ENCODE assay signal across 16 cellular contexts in genomic region chr18:57627488-57627887, GRCh38. TPM values are rescaled to one million over a fixed set of nuclear protein-coding genes. Genes with fewer than 3 reads are reported as not detected.
DNase-seq lines count a peak whose midpoint lies in the region; FAIRE-seq and TF ChIP-seq lines count a peak whose summit lies in the region.
"Had no signal": no experiment of that assay in that cellular context is flagged by ENCODE, and none has a peak within 500 bp of the region (broad histone marks: within the 10 kb centered on the region; RNA-seq: fewer than 3 reads in every experiment).

No MANE protein-coding gene starts in this region.

- no peaks in the 10 kb centered on the region for H3K9me1 ChIP-seq in endothelial cell of umbilical vein (replicated peaks; ENCODE audit: control insufficient read depth, extremely low read depth, insufficient read depth, low read length)

- H4K20me1 ChIP-seq in endothelial cell of umbilical vein (replicated peaks; ENCODE audit: control insufficient read depth, extremely low read depth, insufficient read depth, low read length) = no peaks in the 10 kb centered on the region

- FAIRE-seq in endothelial cell of umbilical vein (lab: Jason Lieb, UNC) = no peak
- FAIRE-seq: GM12878 had no signal

- H3K27me3 Mint-ChIP-seq in CD8-positive, alpha-beta memory T cell = peaks cover 0 to 1% of the 10 kb centered on the region in 2 donors
- no peaks in the 10 kb centered on the region for H3K27me3 Mint-ChIP-seq in activated CD4-positive, alpha-beta memory T cell treated with anti-CD3 and anti-CD28 coated beads for 36 hours

- dilution Hi-C loops in endothelial cell of umbilical vein (cut with MboI; ENCODE audit: extremely low pct_ligation_motif_present, low sequenced_read_pairs) = no loop called here

- H2BK15ac ChIP-seq in neuronal stem cell (ENCODE audit: low read length) = no peak overlapping the region

- H3K79me1 ChIP-seq in neuronal stem cell (ENCODE audit: low read depth, low read length) = no peaks in the 10 kb centered on the region

- H2AFZ ChIP-seq in endothelial cell of umbilical vein (ENCODE audit: low read depth, low read length) (peak overlapping the region; percentile 81), neuronal stem cell (ENCODE audit: low read length) (peak overlapping the region; percentile 54)

- H3K9me3 ChIP-seq in endothelial cell of umbilical vein (replicated peaks; ENCODE audit: control insufficient read depth, insufficient read depth, low read length) = no peaks in the 10 kb centered on the region
- peaks cover 2 to 3% of the 10 kb centered on the region in 2 donors for H3K9me3 ChIP-seq in neuronal stem cell (replicated peaks in 1 of 2; ENCODE audit: control insufficient read depth in 2 of 2, insufficient read depth in 1 of 2, low read depth in 1 of 2, low read length in 2 of 2)
- no peaks in the 10 kb centered on the region for H3K9me3 ChIP-seq in CD8-positive, alpha-beta memory T cell (ENCODE audit: low read length)
- H3K9me3 ChIP-seq: prostate gland had no signal

- peak overlapping the region in 1 of 8 donors; percentile 75 for H3K27ac Mint-ChIP-seq in CD8-positive, alpha-beta memory T cell
- H3K27ac Mint-ChIP-seq in activated CD4-positive, alpha-beta memory T cell treated with anti-CD3 and anti-CD28 coated beads for 36 hours = no peak overlapping the region

- H3K23ac ChIP-seq in neuronal stem cell (ENCODE audit: low read depth, low read length, poor library complexity) = no peak overlapping the region

- no peak overlapping the region for H4K91ac ChIP-seq in neuronal stem cell (ENCODE audit: low read depth, low read length, poor library complexity)

- H3K18ac ChIP-seq in neuronal stem cell (ENCODE audit: low read length) = no peak overlapping the region

- POLR2A ChIA-PET in endothelial cell of umbilical vein (lab: Charles Lee) = no interaction called here
- POLR2A ChIA-PET in CD8-positive, alpha-beta memory T cell (lab: Charles Lee) = no interaction called here
- POLR2A ChIA-PET in activated CD4-positive, alpha-beta memory T cell treated with anti-CD3 and anti-CD28 coated beads for 36 hours (lab: Charles Lee) = no interaction called here

- H2BK5ac ChIP-seq in neuronal stem cell (ENCODE audit: low read length) = no peak overlapping the region

- H2BK12ac ChIP-seq in neuronal stem cell (ENCODE audit: low read length) = no peak overlapping the region

- H3K27ac ChIP-seq in endothelial cell of umbilical vein (ENCODE audit: insufficient read depth, low read depth, low read length) = peak overlapping the region; percentile 65
- H3K27ac ChIP-seq in neuronal stem cell (replicated peaks; ENCODE audit: low read length) = no peak overlapping the region
- no peak overlapping the region for H3K27ac ChIP-seq in CD8-positive, alpha-beta memory T cell (ENCODE audit: low read depth, low read length)
- H3K27ac ChIP-seq: prostate gland, VCaP had no signal

- H3K36me3 ChIP-seq in endothelial cell of umbilical vein (ENCODE audit: control insufficient read depth in 2 of 2, extremely low read depth in 1 of 2, insufficient read depth in 2 of 2, low read length in 2 of 2) = no peaks in the 10 kb centered on the region
- peaks cover 0 to 3% of the 10 kb centered on the region in 2 donors for H3K36me3 ChIP-seq in neuronal stem cell (replicated peaks in 1 of 2; ENCODE audit: control insufficient read depth in 2 of 2, insufficient read depth in 2 of 2, low read length in 2 of 2)
- H3K36me3 ChIP-seq in CD8-positive, alpha-beta memory T cell (ENCODE audit: insufficient read depth, low read length) = no peaks in the 10 kb centered on the region
- H3K36me3 ChIP-seq: prostate gland had no signal

- H3K4me1 ChIP-seq in endothelial cell of umbilical vein (ENCODE audit: control insufficient read depth, extremely low read depth, insufficient read depth, low read length) = peaks cover 27% of the 10 kb centered on the region
- peaks cover 2 to 4% of the 10 kb centered on the region in 2 donors for H3K4me1 ChIP-seq in neuronal stem cell (ENCODE audit: control insufficient read depth in 2 of 2, insufficient read depth in 1 of 2, low read depth in 1 of 2, low read length in 2 of 2)
- H3K4me1 ChIP-seq in CD8-positive, alpha-beta memory T cell (ENCODE audit: insufficient read depth, low read length) = peaks cover 14% of the 10 kb centered on the region
- H3K4me1 ChIP-seq: prostate gland had no signal

- peak overlapping the region in 1 of 7 donors; percentile 81 for H3K4me3 Mint-ChIP-seq in CD8-positive, alpha-beta memory T cell
- no peak overlapping the region for H3K4me3 Mint-ChIP-seq in activated CD4-positive, alpha-beta memory T cell treated with anti-CD3 and anti-CD28 coated beads for 36 hours

- H3K27me3 ChIP-seq in endothelial cell of umbilical vein (ENCODE audit: control insufficient read depth in 2 of 2, insufficient read depth in 2 of 2, low read length in 2 of 2) = no peaks in the 10 kb centered on the region
- no peaks in the 10 kb centered on the region for H3K27me3 ChIP-seq in neuronal stem cell (ENCODE audit: control insufficient read depth in 3 of 3, insufficient read depth in 3 of 3, low read depth in 1 of 3, low read length in 3 of 3)
- H3K27me3 ChIP-seq in CD8-positive, alpha-beta memory T cell (ENCODE audit: insufficient read depth, low read length, poor library complexity, severe bottlenecking) = no peaks in the 10 kb centered on the region

- CTCF ChIA-PET in endothelial cell of umbilical vein (lab: Charles Lee) = interaction anchor here (1.1 kb wide), 1 partner anchor 508 kb away, joined by 3 read pairs; no protein-coding TSS in a partner anchor
- CTCF ChIA-PET in CD8-positive, alpha-beta memory T cell (lab: Charles Lee) = no interaction called here
- CTCF ChIA-PET in activated CD4-positive, alpha-beta memory T cell treated with anti-CD3 and anti-CD28 coated beads for 36 hours (lab: Charles Lee) = no interaction called here

- BruUV-seq in endothelial cell of umbilical vein (replicated peaks; lab: Mats Ljungman, UMichigan) = no TSS peak

- peaks cover 0 to 6% (median 0%) of the 10 kb centered on the region in 3 donors for H3K36me3 Mint-ChIP-seq in CD8-positive, alpha-beta memory T cell
- H3K36me3 Mint-ChIP-seq in activated CD4-positive, alpha-beta memory T cell treated with anti-CD3 and anti-CD28 coated beads for 36 hours = no peaks in the 10 kb centered on the region

- intact Hi-C loops in endothelial cell of umbilical vein (cut with micrococcal nuclease) = no loop called here
- intact Hi-C loops in activated CD4-positive, alpha-beta memory T cell treated with anti-CD3 and anti-CD28 coated beads for 36 hours (cut with micrococcal nuclease) = no loop called here

- H3K4ac ChIP-seq in neuronal stem cell (ENCODE audit: low read length) = no peak overlapping the region

- TF ChIP-seq POLR2A in endothelial cell of umbilical vein (IDR thresholded peaks at IDR 0.05; ENCODE audit: low read depth, low read length) = no peak

- H3K4me3 ChIP-seq in endothelial cell of umbilical vein (replicated peaks in 1 of 3; ENCODE audit: insufficient read depth in 1 of 3, low read depth in 1 of 3, low read length in 3 of 3) (no peak overlapping the region), neuronal stem cell (ENCODE audit: low read length in 2 of 2) (no peak overlapping the region)
- H3K4me3 ChIP-seq in CD8-positive, alpha-beta memory T cell (ENCODE audit: low read length) = no peak overlapping the region
- H3K4me3 ChIP-seq: GM12878, prostate gland had no signal

- H3K9ac ChIP-seq in endothelial cell of umbilical vein (replicated peaks; ENCODE audit: extremely low read depth, insufficient read depth, low read length) = peak overlapping the region; percentile 38
- H3K9ac ChIP-seq in neuronal stem cell (ENCODE audit: low read depth, low read length, poor library complexity) = no peak overlapping the region

- H3K9me3 Mint-ChIP-seq in CD8-positive, alpha-beta memory T cell = no peaks in the 10 kb centered on the region
- H3K9me3 Mint-ChIP-seq in activated CD4-positive, alpha-beta memory T cell treated with anti-CD3 and anti-CD28 coated beads for 36 hours = no peaks in the 10 kb centered on the region

- H3K79me2 ChIP-seq in endothelial cell of umbilical vein (ENCODE audit: control insufficient read depth, insufficient read depth, low read length) = no peaks in the 10 kb centered on the region

- H2AK5ac ChIP-seq in neuronal stem cell (ENCODE audit: low read depth, low read length) = no peak overlapping the region

- H2BK120ac ChIP-seq in neuronal stem cell (ENCODE audit: low read depth, low read length) = no peak overlapping the region

- DNase-seq in ELR (ENCODE audit: low read depth) = peak; percentile 76
- DNase-seq in NCI-H82 treated with DMSO at 0.1 percent for 48 hours (lab: John Stamatoyannopoulos, UW; ENCODE audit: unreplicated experiment) = peak; percentile 15
- peak; percentile 31 for DNase-seq in endothelial cell of umbilical vein (ENCODE audit: low read depth, low spot score)
- DNase-seq in neuronal stem cell (ENCODE audit: low spot score) = no peak
- DNase-seq in NCI-H1048 (lab: John Stamatoyannopoulos, UW) = no peak
- no peak for DNase-seq in DMS79 treated with DMSO at 0.1 percent for 48 hours (lab: John Stamatoyannopoulos, UW)
- DNase-seq in CD8-positive, alpha-beta memory T cell = no peak
- DNase-seq in activated CD4-positive, alpha-beta memory T cell treated with anti-CD3 and anti-CD28 coated beads for 36 hours = no peak
- DNase-seq: activated naive CD4-positive, alpha-beta T cell; DMS79; effector CD4-positive, alpha-beta T cell; NCI-H1092; NCI-H2171 had no signal

- WGBS in neuronal stem cell (ENCODE audit: extremely low coverage in 2 of 2, insufficient read length in 2 of 2, insufficient replicate concordance in 1 of 2), 2 donors = no CpG with 5 or more reads among the region's 5 CpGs

- H3K4me2 ChIP-seq in endothelial cell of umbilical vein (ENCODE audit: insufficient read depth, low read length) (peak overlapping the region; percentile 62), neuronal stem cell (ENCODE audit: insufficient read depth, low read length, poor library complexity, severe bottlenecking) (no peak overlapping the region)

- no peak overlapping the region for H4K8ac ChIP-seq in neuronal stem cell (ENCODE audit: low read depth, low read length)

- no peak overlapping the region for H3K14ac ChIP-seq in neuronal stem cell (ENCODE audit: low read length)

- no peak for TF ChIP-seq CTCF in endothelial cell of umbilical vein (IDR thresholded peaks at IDR 0.05; ENCODE audit: extremely low read depth in 1 of 2, insufficient read depth in 1 of 2, low read depth in 1 of 2, low read length in 2 of 2)

- peaks cover 18 to 21% (median 21%) of the 10 kb centered on the region in 3 donors for H3K4me1 Mint-ChIP-seq in CD8-positive, alpha-beta memory T cell
- H3K4me1 Mint-ChIP-seq in activated CD4-positive, alpha-beta memory T cell treated with anti-CD3 and anti-CD28 coated beads for 36 hours (ENCODE audit: low read depth) = peaks cover 10% of the 10 kb centered on the region

RNA-seq across cellular contexts. Expression of gene NARS1, which starts 5.9 kb away (rescaled TPM):
- total RNA-seq in endothelial cell of umbilical vein = 110 and 111 TPM in 2 replicates
- 61.6 and 89.3 TPM in 2 replicates for polyA plus RNA-seq in endothelial cell of umbilical vein
- polyA plus RNA-seq in endothelial cell of umbilical vein (2011; cell fraction: cytosol; rRNA removed) = 75.7 and 82.8 TPM in 2 replicates
- 178 and 273 TPM in 2 replicates for polyA plus RNA-seq in endothelial cell of umbilical vein (2011; cell fraction: nucleus; rRNA removed)
- 103 and 157 TPM in 2 replicates for polyA plus RNA-seq in endothelial cell of umbilical vein (2012)
- 182 and 183 TPM in 2 replicates for polyA minus RNA-seq in endothelial cell of umbilical vein
- polyA minus RNA-seq in endothelial cell of umbilical vein (2011; cell fraction: cytosol; rRNA and poly(A)+ RNA removed) = 120 TPM
- polyA minus RNA-seq in endothelial cell of umbilical vein (2011; cell fraction: nucleus; rRNA and poly(A)+ RNA removed) = 83.4 and 101 TPM in 2 replicates
- polyA plus RNA-seq in neuronal stem cell (2013, experiment 1 of 2) = 62.2 TPM
- polyA plus RNA-seq in neuronal stem cell (2013, experiment 2 of 2) = 59.1 TPM
- 100 to 1,000 TPM; 113 to 115 TPM for total RNA-seq in CD8-positive, alpha-beta memory T cell
- 60.3 TPM for polyA plus RNA-seq in CD8-positive, alpha-beta memory T cell
- 100 to 1,000 TPM; 100 to 105 TPM for total RNA-seq in activated CD4-positive, alpha-beta memory T cell treated with anti-CD3 and anti-CD28 coated beads for 36 hours

RNA-seq across cellular contexts. Expression of gene FECH, which starts 41.0 kb away (rescaled TPM):
- 27.9 and 33.3 TPM in 2 replicates for total RNA-seq in endothelial cell of umbilical vein
- 20.9 and 25.3 TPM in 2 replicates for polyA plus RNA-seq in endothelial cell of umbilical vein
- polyA plus RNA-seq in endothelial cell of umbilical vein (2011; cell fraction: cytosol; rRNA removed) = 36.5 and 38.1 TPM in 2 replicates
- polyA plus RNA-seq in endothelial cell of umbilical vein (2011; cell fraction: nucleus; rRNA removed) = 23.2 and 23.8 TPM in 2 replicates
- polyA plus RNA-seq in endothelial cell of umbilical vein (2012) = 26.9 and 31.7 TPM in 2 replicates
- polyA minus RNA-seq in endothelial cell of umbilical vein = 33.1 and 34.0 TPM in 2 replicates
- 22.1 TPM for polyA minus RNA-seq in endothelial cell of umbilical vein (2011; cell fraction: cytosol; rRNA and poly(A)+ RNA removed)
- 15.4 and 19.1 TPM in 2 replicates for polyA minus RNA-seq in endothelial cell of umbilical vein (2011; cell fraction: nucleus; rRNA and poly(A)+ RNA removed)
- polyA plus RNA-seq in neuronal stem cell (2013, experiment 1 of 2) = 20.1 TPM
- polyA plus RNA-seq in neuronal stem cell (2013, experiment 2 of 2) = 21.6 TPM
- 10 to 100 TPM; 31.5 to 34.9 TPM for total RNA-seq in CD8-positive, alpha-beta memory T cell
- polyA plus RNA-seq in CD8-positive, alpha-beta memory T cell = 22.0 TPM
- total RNA-seq in activated CD4-positive, alpha-beta memory T cell treated with anti-CD3 and anti-CD28 coated beads for 36 hours = 10 to 100 TPM; 17.5 to 20.2 TPM

Comparison
In these comparisons a context has a peak if more than half of its experiments do, and no peak if none do; other contexts are left out.
1. DNase-seq: peak in ELR (single experiment), NCI-H82 treated with DMSO at 0.1 percent for 48 hours (single experiment) and endothelial cell of umbilical vein (single experiment); none in neuronal stem cell (single experiment), NCI-H1048 (single experiment), DMS79 treated with DMSO at 0.1 percent for 48 hours (single experiment), CD8-positive, alpha-beta memory T cell (0 of 5) and activated CD4-positive, alpha-beta memory T cell treated with anti-CD3 and anti-CD28 coated beads for 36 hours (single experiment).